ENCODE assay signal across 9 cellular contexts in the genomic region with DNA sequence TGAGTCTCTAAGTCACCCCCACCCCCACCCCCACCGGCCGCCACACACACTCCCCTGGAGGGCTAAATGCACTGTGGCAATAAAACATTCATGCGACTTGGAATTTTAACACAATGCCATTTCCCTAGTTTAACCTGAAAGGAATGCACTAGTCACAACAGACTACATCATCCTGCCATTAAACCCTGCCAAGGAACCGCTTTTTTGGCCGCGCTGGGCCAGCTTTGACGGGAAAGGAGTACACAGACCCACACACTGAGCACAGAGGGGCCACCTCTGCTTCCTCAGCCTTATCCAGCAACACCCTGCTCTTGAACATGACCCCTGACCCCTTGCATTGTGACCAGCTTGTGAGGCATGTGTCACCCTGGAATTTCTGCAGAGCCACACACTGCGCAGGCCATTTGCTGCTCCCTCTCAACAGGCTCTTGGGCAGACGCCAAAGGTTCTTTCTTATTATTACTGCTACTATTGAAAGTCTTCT.
DNase-seq lines count a peak whose midpoint lies in the region; ATAC-seq, FAIRE-seq and TF ChIP-seq lines count a peak whose summit lies in the region.
"Had no signal": no experiment of that assay in that cellular context is flagged by ENCODE, and none has a peak within 500 bp of the region (broad histone marks: within the 10 kb centered on the region; RNA-seq: fewer than 3 reads in every experiment).

No MANE protein-coding gene starts in this region.

- no peak for FAIRE-seq in GM19239 (lab: Jason Lieb, UNC)

- H3K27ac ChIP-seq in right cardiac atrium (ENCODE audit: low read length): peak overlapping the region; percentile 13
- H3K27ac ChIP-seq in sigmoid colon: peak overlapping the region; percentile 81 to 92 (median 92)
- H3K27ac ChIP-seq: neutrophil had no signal

- H3K36me3 ChIP-seq in HAP-1 (replicated peaks) (no peaks in the 10 kb centered on the region), sigmoid colon (no peaks in the 10 kb centered on the region)
- H3K36me3 ChIP-seq: neutrophil had no signal

- peak; percentile 97 to 99 for ATAC-seq in right cardiac atrium
- no peak for ATAC-seq in GM18868 (IDR thresholded peaks at IDR 0.05; ENCODE audit: unreplicated experiment)

- H3K4me3 ChIP-seq in HAP-1: no peak overlapping the region
- peak overlapping the region; percentile 43 for H3K4me3 ChIP-seq in right cardiac atrium (ENCODE audit: low read length)
- peak overlapping the region; percentile 29 to 47 (median 38) for H3K4me3 ChIP-seq in sigmoid colon

- H3K27me3 ChIP-seq in HAP-1 (ENCODE audit: low read depth) (no peaks in the 10 kb centered on the region), right cardiac atrium (ENCODE audit: control insufficient read depth, insufficient read depth) (no peaks in the 10 kb centered on the region), sigmoid colon (no peaks in the 10 kb centered on the region)
- H3K27me3 ChIP-seq: neutrophil had no signal

- peak in 3 of 4 donors; percentile 16 to 57 (median 33) for TF ChIP-seq EP300 in sigmoid colon (IDR thresholded peaks at IDR 0.05)

- H3K4me1 ChIP-seq in HAP-1: peaks cover 26% of the 10 kb centered on the region
- H3K4me1 ChIP-seq in right cardiac atrium (ENCODE audit: control insufficient read depth, insufficient read depth, low read length): no peaks in the 10 kb centered on the region
- H3K4me1 ChIP-seq in sigmoid colon: peaks cover 0 to 81% (median 66%) of the 10 kb centered on the region in 4 donors

- in situ Hi-C loops in HAP-1 (cut with MboI; ENCODE audit: low sequenced_read_pairs): no loop called here

- TF ChIP-seq CTCF in sigmoid colon (IDR thresholded peaks at IDR 0.05): no peak

- no peaks in the 10 kb centered on the region for H3K9me3 ChIP-seq in HAP-1
- H3K9me3 ChIP-seq in right cardiac atrium (ENCODE audit: control insufficient read depth, low read length): no peaks in the 10 kb centered on the region
- no peaks in the 10 kb centered on the region for H3K9me3 ChIP-seq in sigmoid colon
- H3K9me3 ChIP-seq: neutrophil had no signal

- no peak for TF ChIP-seq POLR2A in sigmoid colon (IDR thresholded peaks at IDR 0.05)

- 18% methylated on average over 9 of the region's 9 CpGs for WGBS in right cardiac atrium
- WGBS in sigmoid colon, 2 donors: 70 to 77% methylated on average over 9 of the region's 9 CpGs

- intact Hi-C loops in right cardiac atrium (cut with DNase I): no loop called here
- intact Hi-C loops in sigmoid colon (cut with DNase I): loop anchor here (2.0 to 5.0 kb wide), 2 partner anchors 52 to 513 kb away; no protein-coding TSS in a partner anchor

- peak; percentile 70 to 84 for DNase-seq in HAP-1 (ENCODE audit: low spot score in 2 of 2)
- peak; percentile 77 for DNase-seq in amniotic epithelial cell (ENCODE audit: low read depth)
- DNase-seq in right cardiac atrium: peak; percentile 92 to 95 (median 94)
- peak; percentile 93 for DNase-seq in sigmoid colon
- DNase-seq in superior temporal gyrus (ENCODE audit: extremely low spot score): no peak
- DNase-seq in GM19239 (ENCODE audit: insufficient read length, low spot score): no peak
- DNase-seq in NCI-H510A treated with DMSO at 0.1 percent for 48 hours (lab: John Stamatoyannopoulos, UW): no peak

Comparison
In these comparisons a context has a peak if more than half of its experiments do, and no peak if none do; other contexts are left out.
1. DNase-seq: peak in HAP-1 (2 of 2), amniotic epithelial cell (single experiment), right cardiac atrium (3 of 3) and sigmoid colon (single experiment); none in superior temporal gyrus (single experiment), GM19239 (single experiment) and NCI-H510A treated with DMSO at 0.1 percent for 48 hours (single experiment).